1 cellular context compared by ENCODE assay signal in genomic region chr1:45583666-45584350, GRCh38.
TF ChIP-seq lines count a peak whose summit lies in the region.

Gene NASP, plus strand, starts transcription at chr1:45584041. Its CDS starts 106 bp downstream, at chr1:45584147.

TF ChIP-seq in K562, 482 proteins besides CTCF, POLR2A, EP300 and RAD21 (continued from another document and continues in another):
- TF ChIP-seq HDAC1 (IDR thresholded peaks at IDR 0.05) (peak; percentile 45 to 97; a peak in 3 of 4 replicates), CREM (IDR thresholded peaks at IDR 0.05; ENCODE audit: low read depth) (no peak), NKRF (IDR thresholded peaks at IDR 0.05; ENCODE audit: borderline replicate concordance) (peak; percentile 99), POLR2B (IDR thresholded peaks at IDR 0.05; ENCODE audit: low read depth, partially characterized antibody) (peak; percentile 100), ZSCAN29 (IDR thresholded peaks at IDR 0.05) (no peak), ZNF41 (CRISPR knock-in tag; conservative IDR thresholded peaks at IDR 0.05) (no peak), ZNF23 (CRISPR knock-in tag; IDR thresholded peaks at IDR 0.05) (no peak), HNRNPK (IDR thresholded peaks at IDR 0.05; ENCODE audit: low read depth, low read length, poor library complexity, severe bottlenecking) (no peak), FIP1L1 (IDR thresholded peaks at IDR 0.05; ENCODE audit: low read depth, low read length, poor library complexity, severe bottlenecking) (no peak), PHF20 (IDR thresholded peaks at IDR 0.05; ENCODE audit: partially characterized antibody) (peak; percentile 72), DPF2 (IDR thresholded peaks at IDR 0.05) (peak; percentile 64), FOXP1 (CRISPR knock-in tag; IDR thresholded peaks at IDR 0.05) (peak; percentile 18; the same call in 1 of the 2 replicates), ZNF12 (CRISPR knock-in tag; IDR thresholded peaks at IDR 0.05) (peak; percentile 55; the same call in 1 of the 2 replicates), HLTF (IDR thresholded peaks at IDR 0.05) (peak; percentile 35), TCF7L2 (IDR thresholded peaks at IDR 0.05; ENCODE audit: low read depth, low read length) (no peak), THAP12 (CRISPR knock-in tag; IDR thresholded peaks at IDR 0.05) (peak; percentile 4; the same call in 1 of the 2 replicates), JUN (IDR thresholded peaks at IDR 0.05; ENCODE audit: borderline replicate concordance, low read depth, low read length) (no peak), JUN (CRISPR knock-in tag; IDR thresholded peaks at IDR 0.05; ENCODE audit: borderline replicate concordance) (no peak), SRF (CRISPR knock-in tag; IDR thresholded peaks at IDR 0.05) (no peak), CTCFL (IDR thresholded peaks at IDR 0.05; ENCODE audit: borderline replicate concordance, insufficient read depth, low read depth, low read length, poor library complexity, severe bottlenecking) (peak; percentile 52), HNRNPLL (IDR thresholded peaks at IDR 0.05; ENCODE audit: low read depth, low read length, poor library complexity, severe bottlenecking) (peak; percentile 70), HDGF (IDR thresholded peaks at IDR 0.05) (peak; percentile 79; the same call in 1 of the 2 replicates), POU5F1 (IDR thresholded peaks at IDR 0.05; ENCODE audit: borderline replicate concordance, low read depth, low read length, partially characterized antibody) (no peak), BMI1 (IDR thresholded peaks at IDR 0.05; ENCODE audit: low read length) (no peak), SMARCB1 (IDR thresholded peaks at IDR 0.05; ENCODE audit: insufficient read length, low read depth) (no peak), ZNF253 (CRISPR knock-in tag; conservative IDR thresholded peaks at IDR 0.05) (no peak), NFYB (IDR thresholded peaks at IDR 0.05; ENCODE audit: extremely low read depth, insufficient read length) (no peak), ZNF277 (CRISPR knock-in tag; IDR thresholded peaks at IDR 0.05; ENCODE audit: borderline replicate concordance) (no peak), PTRF (tag; IDR thresholded peaks at IDR 0.05) (no peak), THRAP3 (IDR thresholded peaks at IDR 0.05; ENCODE audit: borderline replicate concordance) (peak; percentile 83), SP1 (CRISPR knock-in tag; IDR thresholded peaks at IDR 0.05) (peak; percentile 37; the same call in 1 of the 2 replicates), PHF8 (IDR thresholded peaks at IDR 0.05; ENCODE audit: borderline replicate concordance, low read length) (peak; percentile 100), ZKSCAN1 (IDR thresholded peaks at IDR 0.05; ENCODE audit: low read depth, low read length) (peak; percentile 4; the same call in 1 of the 2 replicates), CGGBP1 (CRISPR knock-in tag; IDR thresholded peaks at IDR 0.05) (peak; percentile 72; the same call in 1 of the 2 replicates), TAF15 (IDR thresholded peaks at IDR 0.05; ENCODE audit: low read depth, low read length) (0 out of 2 replicates have a peak, but pooled peaks have one; percentile 53), TFAP4 (CRISPR knock-in tag; IDR thresholded peaks at IDR 0.05; ENCODE audit: borderline replicate concordance) (peak; percentile 77; the same call in 1 of the 2 replicates), RBFOX2 (IDR thresholded peaks at IDR 0.05; ENCODE audit: low read depth, low read length) (no peak), ZNF668 (CRISPR knock-in tag; IDR thresholded peaks at IDR 0.05) (no peak), CREB3L1 (IDR thresholded peaks at IDR 0.05; ENCODE audit: borderline replicate concordance, low read depth) (no peak; the same call in 1 of the 2 replicates), RBBP5 (IDR thresholded peaks at IDR 0.05; ENCODE audit: borderline replicate concordance, insufficient read depth, low read length, poor library complexity, severe bottlenecking) (peak; percentile 97), SMAD4 (CRISPR knock-in tag; conservative IDR thresholded peaks at IDR 0.05) (peak; percentile 45; the same call in 1 of the 2 replicates), MEF2A (IDR thresholded peaks at IDR 0.05; ENCODE audit: control insufficient read depth, low read depth, low read length) (no peak), PHTF2 (CRISPR knock-in tag; IDR thresholded peaks at IDR 0.05) (no peak), EZH2 (IDR thresholded peaks at IDR 0.05; ENCODE audit: borderline replicate concordance, low read depth, low read length) (no peak), ZNF197 (CRISPR knock-in tag; IDR thresholded peaks at IDR 0.05; ENCODE audit: low read depth) (no peak), SAFB (IDR thresholded peaks at IDR 0.05; ENCODE audit: borderline replicate concordance, low read depth, low read length) (no peak), MYBL2 (IDR thresholded peaks at IDR 0.05; ENCODE audit: low read depth) (no peak), MYBL2 (CRISPR knock-in tag; IDR thresholded peaks at IDR 0.05; ENCODE audit: borderline replicate concordance) (peak; percentile 62; the same call in 1 of the 2 replicates), ZNF780A (CRISPR knock-in tag; IDR thresholded peaks at IDR 0.05) (no peak), ELK1 (CRISPR knock-in tag; IDR thresholded peaks at IDR 0.05) (no peak; the same call in 1 of the 2 replicates), ZNF121 (CRISPR knock-in tag; conservative IDR thresholded peaks at IDR 0.05) (no peak), ATF2 (CRISPR knock-in tag; IDR thresholded peaks at IDR 0.05) (peak; percentile 30; the same call in 1 of the 2 replicates), ZNF232 (CRISPR knock-in tag; IDR thresholded peaks at IDR 0.05) (peak; percentile 89), FOSL1 (tag; conservative IDR thresholded peaks at IDR 0.05) (0 out of 2 replicates have a peak, but pooled peaks have one; percentile 10), NBN (IDR thresholded peaks at IDR 0.05; ENCODE audit: low read depth) (peak; percentile 61), PRPF4 (IDR thresholded peaks at IDR 0.05; ENCODE audit: insufficient read depth, low read depth, low read length, poor library complexity, severe bottlenecking) (peak; percentile 92), MCM3 (IDR thresholded peaks at IDR 0.05) (no peak), HIVEP1 (CRISPR knock-in tag; IDR thresholded peaks at IDR 0.05) (no peak), NR2C1 (IDR thresholded peaks at IDR 0.05) (peak; percentile 59), NR2C1 (tag; IDR thresholded peaks at IDR 0.05) (peak; percentile 14; the same call in 1 of the 2 replicates), DMBX1 (CRISPR knock-in tag; IDR thresholded peaks at IDR 0.05; ENCODE audit: borderline replicate concordance) (no peak; the same call in 1 of the 2 replicates), EP400 (IDR thresholded peaks at IDR 0.05) (peak; percentile 96)
